14 cellular contexts compared by ENCODE assay signal in the genomic region with DNA sequence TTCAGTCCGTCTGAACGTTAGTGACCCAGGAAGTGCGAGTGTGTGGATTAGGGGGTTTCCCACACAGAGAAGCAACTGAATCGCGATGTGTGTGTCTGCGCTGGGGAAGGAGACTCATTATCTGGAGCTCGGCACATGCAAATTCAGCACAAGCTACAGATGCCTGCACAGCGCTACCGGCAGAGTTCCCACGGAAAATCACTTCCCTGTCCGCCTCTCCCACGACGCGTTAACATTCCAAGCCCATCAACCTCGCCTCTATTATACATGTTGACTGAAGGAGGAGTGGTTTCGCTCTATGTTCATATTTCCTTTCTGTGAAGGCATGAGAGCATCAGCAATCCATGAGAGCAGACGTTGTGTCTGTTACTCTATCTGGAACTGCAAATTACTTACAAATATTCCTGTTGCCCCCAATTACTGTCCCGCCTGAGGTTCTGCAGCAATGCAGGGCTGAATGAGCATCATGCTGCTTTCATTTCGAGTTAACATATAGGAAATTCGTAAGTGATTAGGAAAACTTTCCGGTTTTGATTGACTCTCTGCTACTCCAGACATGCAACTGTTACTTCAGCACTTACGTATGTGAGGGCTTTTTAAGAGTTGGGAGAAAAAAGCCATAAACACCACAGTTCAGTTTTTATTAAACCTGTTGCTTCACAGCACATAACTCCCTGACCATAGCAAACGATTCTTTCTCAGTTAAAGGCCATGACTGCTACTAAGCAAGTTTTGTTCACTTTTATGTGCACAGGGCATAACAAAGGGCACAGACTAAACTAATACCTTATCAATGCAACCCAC. TPM values are rescaled to one million over a fixed set of nuclear protein-coding genes. Genes with fewer than 3 reads are reported as not detected.
A peak's percentile ranks its signal among the peaks of the same experiment; 100 is the strongest.
DNase-seq lines count a peak whose midpoint lies in the region; ATAC-seq, FAIRE-seq and TF ChIP-seq lines count a peak whose summit lies in the region.
"Had no signal": no experiment of that assay in that cellular context is flagged by ENCODE, and none has a peak within 500 bp of the region (broad histone marks: within the 10 kb centered on the region; RNA-seq: fewer than 3 reads in every experiment).

No MANE protein-coding gene starts in this region.

- H3K4me1 ChIP-seq in keratinocyte (ENCODE audit: control insufficient read depth, extremely low read depth, insufficient read depth, low read length) (peaks cover 5% of the 10 kb centered on the region), skeletal muscle satellite cell (ENCODE audit: control insufficient read depth, insufficient read depth, low read length) (no peaks in the 10 kb centered on the region), adrenal gland (replicated peaks in 1 of 2) (no peaks in the 10 kb centered on the region)

- CTCF ChIA-PET in activated CD8-positive, alpha-beta T cell treated with anti-CD3 and anti-CD28 coated beads for 36 hours (lab: Charles Lee) = no interaction called here

- no peak for TF ChIP-seq POLR2A in adrenal gland (IDR thresholded peaks at IDR 0.05)

- H3K9ac ChIP-seq in keratinocyte (ENCODE audit: control insufficient read depth, extremely low read depth, insufficient read depth, low read length) (peak overlapping the region; percentile 51), skeletal muscle satellite cell (ENCODE audit: low read depth, low read length) (peak overlapping the region; percentile 6)
- H3K9ac ChIP-seq: KMS-11 had no signal

- in situ Hi-C loops in astrocyte of the spinal cord (cut with HindIII; ENCODE audit: low sequenced_read_pairs) = no loop called here

- H3K4me3 ChIP-seq in astrocyte of the spinal cord (ENCODE audit: low read depth, low read length) = peak overlapping the region; percentile 23
- peak overlapping the region in 2 of 3 experiments; percentile 40 to 52 for H3K4me3 ChIP-seq in keratinocyte (ENCODE audit: control insufficient read depth in 2 of 3, extremely low read depth in 1 of 3, insufficient read depth in 2 of 3, low read depth in 1 of 3, low read length in 3 of 3)
- peak overlapping the region; percentile 67 for H3K4me3 ChIP-seq in skeletal muscle satellite cell (ENCODE audit: low read length)
- no peak overlapping the region for H3K4me3 ChIP-seq in adrenal gland

- DNase-seq in ELF-1 (ENCODE audit: low read depth, low spot score) (peak; percentile 45), astrocyte of the spinal cord (ENCODE audit: low read depth, low spot score) (peak; percentile 28), keratinocyte (ENCODE audit: low read depth, low spot score) (no peak), adrenal gland (no peak)
- DNase-seq in activated CD8-positive, alpha-beta T cell treated with anti-CD3 and anti-CD28 coated beads for 36 hours = no peak
- DNase-seq: activated effector memory CD4-positive, alpha-beta T cell treated with anti-CD3 and anti-CD28 coated beads, Interleukin-2, amount 50 U/mL, for 16 hours; DND-41; esophagus squamous epithelium; naive thymus-derived CD4-positive, alpha-beta T cell; NCI-H774 had no signal

- no peaks in the 10 kb centered on the region for H3K4me1 Mint-ChIP-seq in activated CD8-positive, alpha-beta T cell treated with anti-CD3 and anti-CD28 coated beads for 36 hours (ENCODE audit: low read depth)
- H3K4me1 Mint-ChIP-seq: naive thymus-derived CD4-positive, alpha-beta T cell had no signal

- peak; percentile 20 for FAIRE-seq in keratinocyte (lab: Jason Lieb, UNC)

- no peaks in the 10 kb centered on the region for H3K79me2 ChIP-seq in keratinocyte (ENCODE audit: control insufficient read depth, insufficient read depth, low read length)

- ATAC-seq in GM19395 (IDR thresholded peaks at IDR 0.05; ENCODE audit: unreplicated experiment) = no peak
- ATAC-seq in HG02970 (IDR thresholded peaks at IDR 0.05; ENCODE audit: low FRiP score, unreplicated experiment) = no peak
- no peak for ATAC-seq in activated CD8-positive, alpha-beta T cell treated with anti-CD3 and anti-CD28 coated beads for 36 hours
- ATAC-seq: naive thymus-derived CD4-positive, alpha-beta T cell had no signal

- no peaks in the 10 kb centered on the region for H3K9me1 ChIP-seq in keratinocyte (ENCODE audit: control insufficient read depth, extremely low read depth, insufficient read depth, low read length)

- H3K9me3 Mint-ChIP-seq in activated CD8-positive, alpha-beta T cell treated with anti-CD3 and anti-CD28 coated beads for 36 hours = no peaks in the 10 kb centered on the region

- H3K4me2 ChIP-seq in keratinocyte (ENCODE audit: control insufficient read depth, extremely low read depth, insufficient read depth, low read depth, low read length) = peak overlapping the region; percentile 90
- peak overlapping the region; percentile 76 for H3K4me2 ChIP-seq in skeletal muscle satellite cell (ENCODE audit: low read length)
- H3K4me2 ChIP-seq: KMS-11 had no signal

- intact Hi-C loops in adrenal gland (cut with DNase I) = no loop called here
- intact Hi-C loops in activated CD8-positive, alpha-beta T cell treated with anti-CD3 and anti-CD28 coated beads for 36 hours (cut with micrococcal nuclease) = no loop called here

- H4K20me1 ChIP-seq in keratinocyte (ENCODE audit: control insufficient read depth, extremely low read depth, insufficient read depth, low read length) = no peaks in the 10 kb centered on the region

- no peaks in the 10 kb centered on the region for H3K36me3 ChIP-seq in keratinocyte (ENCODE audit: control insufficient read depth in 2 of 2, extremely low read depth in 1 of 2, insufficient read depth in 2 of 2, low read length in 2 of 2)
- no peaks in the 10 kb centered on the region for H3K36me3 ChIP-seq in skeletal muscle satellite cell (ENCODE audit: insufficient read depth, low read length)
- no peaks in the 10 kb centered on the region for H3K36me3 ChIP-seq in adrenal gland (replicated peaks in 1 of 2)
- H3K36me3 ChIP-seq: esophagus squamous epithelium had no signal

- H3K36me3 Mint-ChIP-seq in activated CD8-positive, alpha-beta T cell treated with anti-CD3 and anti-CD28 coated beads for 36 hours (ENCODE audit: low read depth) = no peaks in the 10 kb centered on the region
- H3K36me3 Mint-ChIP-seq: naive thymus-derived CD4-positive, alpha-beta T cell had no signal

- H3K4me3 Mint-ChIP-seq in activated CD8-positive, alpha-beta T cell treated with anti-CD3 and anti-CD28 coated beads for 36 hours = no peak overlapping the region
- H3K4me3 Mint-ChIP-seq: naive thymus-derived CD4-positive, alpha-beta T cell had no signal

- WGBS in adrenal gland, 4 donors = 45 to 70% (median 53%) methylated on average over 23 of the region's 23 CpGs

- peak overlapping the region; percentile 59 for H2AFZ ChIP-seq in keratinocyte (ENCODE audit: control insufficient read depth, low read length)

- no peaks in the 10 kb centered on the region for H3K27me3 Mint-ChIP-seq in activated CD8-positive, alpha-beta T cell treated with anti-CD3 and anti-CD28 coated beads for 36 hours

- POLR2A ChIA-PET in activated CD8-positive, alpha-beta T cell treated with anti-CD3 and anti-CD28 coated beads for 36 hours (lab: Charles Lee) = no interaction called here

- no peak overlapping the region for H3K27ac Mint-ChIP-seq in activated CD8-positive, alpha-beta T cell treated with anti-CD3 and anti-CD28 coated beads for 36 hours
- H3K27ac Mint-ChIP-seq: naive thymus-derived CD4-positive, alpha-beta T cell had no signal

- H3K27ac ChIP-seq in keratinocyte (ENCODE audit: control insufficient read depth, insufficient read depth, low read length) = no peak overlapping the region
- H3K27ac ChIP-seq in adrenal gland = no peak overlapping the region
- H3K27ac ChIP-seq: esophagus squamous epithelium, KMS-11 had no signal

- dilution Hi-C loops in keratinocyte (cut with MboI; ENCODE audit: extremely low pct_ligation_motif_present, low sequenced_read_pairs) = no loop called here

- H3K27me3 ChIP-seq in keratinocyte (ENCODE audit: control insufficient read depth, extremely low read depth, insufficient read depth, low read length) (no peaks in the 10 kb centered on the region), skeletal muscle satellite cell (ENCODE audit: control insufficient read depth, insufficient read depth, low read length) (no peaks in the 10 kb centered on the region), adrenal gland (no peaks in the 10 kb centered on the region)

- no peaks in the 10 kb centered on the region for H3K9me3 ChIP-seq in keratinocyte (ENCODE audit: control insufficient read depth, low read depth, low read length)
- H3K9me3 ChIP-seq in skeletal muscle satellite cell (replicated peaks; ENCODE audit: low read length) = no peaks in the 10 kb centered on the region
- no peaks in the 10 kb centered on the region for H3K9me3 ChIP-seq in adrenal gland (replicated peaks in 1 of 3)
- H3K9me3 ChIP-seq: esophagus squamous epithelium had no signal

- no peak for TF ChIP-seq CTCF in astrocyte of the spinal cord (IDR thresholded peaks at IDR 0.05; ENCODE audit: low read depth, low read length)
- no peak for TF ChIP-seq CTCF in keratinocyte (optimal IDR thresholded peaks at IDR 0.05 in 1 of 3, IDR thresholded peaks at IDR 0.05 in 1 of 3, conservative IDR thresholded peaks at IDR 0.05 in 1 of 3; ENCODE audit: extremely low read depth in 1 of 3, insufficient read depth in 2 of 3, low read length in 3 of 3)
- no peak for TF ChIP-seq CTCF in adrenal gland (IDR thresholded peaks at IDR 0.05)
- no peak for TF ChIP-seq CTCF in activated CD8-positive, alpha-beta T cell treated with anti-CD3 and anti-CD28 coated beads for 36 hours (IDR thresholded peaks at IDR 0.05)

RNA-seq across cellular contexts. Expression of gene MTNR1A, which starts 15.0 kb away (rescaled TPM):
- polyA plus RNA-seq in keratinocyte (0.06 to 0.12 TPM in 2 of 3 replicates, not detected in the other), adrenal gland (not detected)
- polyA plus RNA-seq in keratinocyte (2011; ENCODE audit: low read depth) = not detected
- polyA plus RNA-seq in keratinocyte (2011; cell fraction: cytosol; rRNA removed) = not detected in 2 replicates
- 0.38 and 0.65 TPM in 2 replicates for polyA plus RNA-seq in keratinocyte (2011; cell fraction: nucleus; rRNA removed)
- not detected in 2 replicates for polyA plus RNA-seq in keratinocyte (2012; ENCODE audit: low replicate concordance)
- 0.16 to 0.82 TPM (median 0.36 TPM) in 3 replicates for polyA minus RNA-seq in keratinocyte
- not detected for polyA minus RNA-seq in keratinocyte (2011; cell fraction: cytosol; rRNA and poly(A)+ RNA removed)
- 2.6 and 6.1 TPM in 2 replicates for polyA minus RNA-seq in keratinocyte (2011; cell fraction: nucleus; rRNA and poly(A)+ RNA removed)
- not detected in 2 replicates for total RNA-seq in skeletal muscle satellite cell (2012; rRNA removed)
- total RNA-seq in adrenal gland = not detected
- not detected for total RNA-seq in activated CD8-positive, alpha-beta T cell treated with anti-CD3 and anti-CD28 coated beads for 36 hours
- total RNA-seq: esophagus squamous epithelium; naive thymus-derived CD4-positive, alpha-beta T cell had no signal
- polyA plus RNA-seq: naive thymus-derived CD4-positive, alpha-beta T cell had no signal

Comparison
In these comparisons a context has a peak if more than half of its experiments do, and no peak if none do; other contexts are left out.
1. DNase-seq: peak in ELF-1 (single experiment) and astrocyte of the spinal cord (single experiment); none in keratinocyte (single experiment), adrenal gland (0 of 7) and activated CD8-positive, alpha-beta T cell treated with anti-CD3 and anti-CD28 coated beads for 36 hours (single experiment).
2. H3K4me3 ChIP-seq: peak in astrocyte of the spinal cord (single experiment), keratinocyte (2 of 3) and skeletal muscle satellite cell (single experiment); none in adrenal gland (0 of 4).